Comparison of ENCODE assay signal across 4 cellular contexts in genomic region chrX:154174356-154174755, GRCh38. TPM values are rescaled to one million over a fixed set of nuclear protein-coding genes. Genes with fewer than 3 reads are reported as not detected.
"Had no signal": no experiment of that assay in that cellular context is flagged by ENCODE, and none has a peak within 500 bp of the region (broad histone marks: within the 10 kb centered on the region; RNA-seq: fewer than 3 reads in every experiment).

No MANE protein-coding gene starts in this region.

RNA-seq across cellular contexts. Expression of gene OPN1MW, which starts 8.0 kb away (rescaled TPM):
- total RNA-seq: LHCN-M2, M059J, MCF 10A, NCI-H460 had no signal

RNA-seq across cellular contexts. Expression of gene OPN1LW, which starts 30.3 kb away (rescaled TPM):
- total RNA-seq: LHCN-M2, M059J, MCF 10A, NCI-H460 had no signal

RNA-seq across cellular contexts. Expression of gene OPN1MW2, which starts 45.2 kb away (rescaled TPM):
- total RNA-seq: LHCN-M2, M059J, MCF 10A, NCI-H460 had no signal
